Comparison of ENCODE assay signal across 17 cellular contexts in genomic region chr21:33029975-33030461, GRCh38. TPM values are rescaled to one million over a fixed set of nuclear protein-coding genes. Genes with fewer than 3 reads are reported as not detected.
DNase-seq lines count a peak whose midpoint lies in the region; ATAC-seq and TF ChIP-seq lines count a peak whose summit lies in the region.
"Had no signal": no experiment of that assay in that cellular context is flagged by ENCODE, and none has a peak within 500 bp of the region (broad histone marks: within the 10 kb centered on the region; RNA-seq: fewer than 3 reads in every experiment).

No MANE protein-coding gene starts in this region.

- peaks cover 9% of the 10 kb centered on the region for H3K23me2 ChIP-seq in H9 (ENCODE audit: insufficient read length, low read depth, low read length, poor library complexity, severe bottlenecking)

- peaks cover 2% of the 10 kb centered on the region; the same call in 1 of the 2 replicates for H3K4me1 ChIP-seq in H9 (ENCODE audit: insufficient read depth, low read length)
- H3K4me1 ChIP-seq: BE2C had no signal

- no peak overlapping the region for H2BK12ac ChIP-seq in H9 (ENCODE audit: insufficient read length, low read depth, low read length)

- H3K27ac ChIP-seq in H9 (ENCODE audit: insufficient read length, low read depth, low read length) (no peak overlapping the region), layer of hippocampus (ENCODE audit: low read depth, low read length) (peak overlapping the region; percentile 62), substantia nigra (ENCODE audit: low read depth, low read length, poor library complexity, severe bottlenecking) (peak overlapping the region; percentile 77)
- H3K27ac ChIP-seq: SK-N-MC had no signal

- no peak overlapping the region for H2BK5ac ChIP-seq in H9 (ENCODE audit: insufficient read length, low read length)

- H3K27ac Mint-ChIP-seq in H9: no peak overlapping the region
- H3K27ac Mint-ChIP-seq in central memory CD8-positive, alpha-beta T cell (ENCODE audit: low read depth): no peak overlapping the region
- H3K27ac Mint-ChIP-seq: CD8-positive, alpha-beta T cell had no signal

- H3K4me2 ChIP-seq in H9 (ENCODE audit: insufficient read depth, insufficient read length, low read length): peak overlapping the region; percentile 13

- no peak overlapping the region for H3K56ac ChIP-seq in H9 (ENCODE audit: insufficient read length, low read depth, low read length)

- peaks cover 97% of the 10 kb centered on the region for H3K27me3 Mint-ChIP-seq in H9 (ENCODE audit: low read depth)
- peaks cover 83% of the 10 kb centered on the region for H3K27me3 Mint-ChIP-seq in central memory CD8-positive, alpha-beta T cell

- no peak overlapping the region for H4K5ac ChIP-seq in H9 (ENCODE audit: insufficient read length, low read depth, low read length)

- H3K14ac ChIP-seq in H9 (ENCODE audit: insufficient read depth, low read length): no peak overlapping the region

- H3K4ac ChIP-seq in H9 (ENCODE audit: low read depth, low read length): no peak overlapping the region

- peaks cover 91% of the 10 kb centered on the region for H3K27me3 ChIP-seq in H9 (ENCODE audit: insufficient read depth, low read length)
- H3K27me3 ChIP-seq in layer of hippocampus (ENCODE audit: control insufficient read depth, insufficient read depth, low read length): peaks cover 23% of the 10 kb centered on the region

- H3K9ac ChIP-seq in H9 (ENCODE audit: extremely low read depth, insufficient read length, low read length): no peak overlapping the region

- H3K4me3 Mint-ChIP-seq in H9: peak overlapping the region in 1 of 2 experiments; percentile 59; a peak in 2 of 5 replicates
- peak overlapping the region; percentile 29 for H3K4me3 Mint-ChIP-seq in central memory CD8-positive, alpha-beta T cell

- peaks cover 0 to 2% (median 0%) of the 10 kb centered on the region in 3 experiments; a peak in 1 of 7 replicates for H3K36me3 Mint-ChIP-seq in H9 (ENCODE audit: insufficient read depth in 1 of 3, low read depth in 3 of 3)
- peaks cover 14% of the 10 kb centered on the region for H3K36me3 Mint-ChIP-seq in central memory CD8-positive, alpha-beta T cell (ENCODE audit: insufficient read depth)
- H3K36me3 Mint-ChIP-seq: CD8-positive, alpha-beta T cell had no signal

- WGBS in H9 (ENCODE audit: extremely low coverage, insufficient read length, low lambda C conversion rate): no CpG with 5 or more reads among the region's 10 CpGs

- H3K79me1 ChIP-seq in H9 (ENCODE audit: insufficient read depth, low read depth, low read length, poor library complexity, severe bottlenecking): no peaks in the 10 kb centered on the region

- ATAC-seq in central memory CD8-positive, alpha-beta T cell (replicated peaks; ENCODE audit: extremely low read depth, poor library complexity, severe bottlenecking): no peak
- no peak for ATAC-seq in GM18498 (IDR thresholded peaks at IDR 0.05; ENCODE audit: unreplicated experiment)
- ATAC-seq: CD8-positive, alpha-beta T cell; HCT116 had no signal

- no peaks in the 10 kb centered on the region for H3K9me3 ChIP-seq in H9 (ENCODE audit: control insufficient read depth, low read depth, low read length)
- H3K9me3 ChIP-seq: BE2C, MG63 had no signal

- no peak overlapping the region for H3K18ac ChIP-seq in H9 (ENCODE audit: insufficient read length, low read depth, low read length)

- H2BK15ac ChIP-seq in H9 (ENCODE audit: low read depth, low read length): no peak overlapping the region

- no peak for TF ChIP-seq CTCF in H9 (conservative IDR thresholded peaks at IDR 0.05)

- no peaks in the 10 kb centered on the region for H3K79me2 ChIP-seq in H9 (ENCODE audit: insufficient read depth, low read length)

- H2AK5ac ChIP-seq in H9 (ENCODE audit: insufficient read length, low read length): no peak overlapping the region

- no peaks in the 10 kb centered on the region; a peak in 1 of 5 replicates for H3K9me3 Mint-ChIP-seq in H9
- H3K9me3 Mint-ChIP-seq in central memory CD8-positive, alpha-beta T cell: no peaks in the 10 kb centered on the region
- H3K9me3 Mint-ChIP-seq: CD8-positive, alpha-beta T cell had no signal

- H2BK20ac ChIP-seq in H9 (ENCODE audit: low read depth, low read length, poor library complexity, severe bottlenecking): no peak overlapping the region

- H4K20me1 ChIP-seq in H9 (ENCODE audit: control insufficient read depth, insufficient read depth, insufficient read length): no peaks in the 10 kb centered on the region

- no peak overlapping the region for H3K23ac ChIP-seq in H9 (ENCODE audit: insufficient read length, low read depth, low read length)

- H3K4me1 Mint-ChIP-seq in H9: peaks cover 24 to 54% of the 10 kb centered on the region in 2 experiments
- H3K4me1 Mint-ChIP-seq in central memory CD8-positive, alpha-beta T cell: peaks cover 23% of the 10 kb centered on the region

- no peak overlapping the region for H2BK120ac ChIP-seq in H9 (ENCODE audit: low read depth, low read length, poor library complexity, severe bottlenecking)

- no peak overlapping the region for H2AFZ ChIP-seq in H9 (ENCODE audit: low read length)

- H3T11ph ChIP-seq in H9 (ENCODE audit: low read length): no peak overlapping the region

- H4K8ac ChIP-seq in H9 (replicated peaks; ENCODE audit: insufficient read length, low read depth, low read length): no peak overlapping the region

- peak; percentile 52 for DNase-seq in H9
- DNase-seq in central memory CD8-positive, alpha-beta T cell (ENCODE audit: low spot score in 2 of 2): no peak
- DNase-seq in substantia nigra (lab: John Stamatoyannopoulos, UW): peak in 14 of 49 donors; percentile 7 to 42 (median 21)
- DNase-seq in activated gamma-delta T cell (lab: John Stamatoyannopoulos, UW): no peak
- DNase-seq in COLO668 (lab: John Stamatoyannopoulos, UW; ENCODE audit: unreplicated experiment): no peak
- DNase-seq: BE2C; CD8-positive, alpha-beta T cell; KBM-7; MG63; NCI-H1092 treated with DMSO at 0.1 percent for 48 hours; NCI-H1694 treated with DMSO at 0.1 percent for 48 hours; NCI-H345; NCI-H69 had no signal

- no peak overlapping the region for H4K91ac ChIP-seq in H9 (ENCODE audit: insufficient read length, low read depth, low read length)

RNA-seq across cellular contexts. Expression of gene OLIG2, which starts 4.3 kb away (rescaled TPM):
- total RNA-seq in H9 (2021): 1.4 and 2.0 TPM in 2 replicates
- total RNA-seq: CD8-positive, alpha-beta T cell had no signal

RNA-seq across cellular contexts. Expression of gene OLIG1, which starts 39.9 kb away (rescaled TPM):
- total RNA-seq in H9 (2021): 0.31 and 0.33 TPM in 2 replicates
- total RNA-seq: CD8-positive, alpha-beta T cell had no signal
